1 cellular context compared by ENCODE assay signal in the genomic region with DNA sequence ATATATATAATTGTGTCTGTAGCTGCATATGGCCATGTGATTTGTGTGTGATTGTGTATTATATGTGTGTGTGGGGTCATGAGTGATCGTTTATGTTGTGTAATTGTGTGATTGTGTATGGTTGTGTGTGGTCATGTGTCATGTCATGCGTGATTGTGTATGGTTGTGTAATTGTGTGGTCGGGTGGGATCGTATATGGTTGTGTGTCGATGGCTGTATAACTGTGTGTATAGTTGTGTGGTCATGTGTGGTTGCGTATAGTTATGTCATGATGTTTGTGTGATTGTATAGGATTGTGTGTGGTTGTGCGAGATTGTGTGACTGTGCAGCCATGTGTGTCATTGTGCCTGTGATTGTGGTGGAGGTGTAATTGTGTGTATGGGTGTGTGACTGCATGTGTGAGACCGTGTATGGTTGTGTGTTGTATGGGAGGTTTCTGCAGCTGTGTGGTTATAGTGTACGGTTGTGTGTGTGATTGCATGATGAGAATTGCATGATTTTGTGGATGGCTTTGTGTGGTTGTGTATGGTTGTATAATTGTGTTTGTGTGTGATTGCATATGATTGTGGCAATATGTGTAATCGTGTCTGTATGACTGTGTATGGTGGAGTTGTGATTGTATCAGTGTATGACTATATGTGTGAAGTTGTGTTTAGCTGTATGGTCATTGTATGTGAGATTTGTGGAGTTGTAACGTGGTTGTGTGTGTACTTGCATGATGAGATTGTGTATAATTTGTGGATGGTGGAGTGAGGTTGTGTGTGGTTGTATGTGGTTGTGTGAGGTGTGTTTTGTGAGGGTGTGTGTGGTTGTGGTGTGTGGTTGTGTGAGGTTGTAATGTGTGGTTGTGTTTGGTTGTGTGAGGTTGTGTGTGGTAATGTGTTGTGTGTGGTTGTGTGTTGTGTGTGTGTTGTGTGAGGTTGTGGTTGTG.
TF ChIP-seq lines count a peak whose summit lies in the region.

No MANE protein-coding gene starts in this region.

TF ChIP-seq in IMR-90, 13 proteins besides CTCF, POLR2A, EP300 and RAD21:
- TF ChIP-seq, protein P1, sequence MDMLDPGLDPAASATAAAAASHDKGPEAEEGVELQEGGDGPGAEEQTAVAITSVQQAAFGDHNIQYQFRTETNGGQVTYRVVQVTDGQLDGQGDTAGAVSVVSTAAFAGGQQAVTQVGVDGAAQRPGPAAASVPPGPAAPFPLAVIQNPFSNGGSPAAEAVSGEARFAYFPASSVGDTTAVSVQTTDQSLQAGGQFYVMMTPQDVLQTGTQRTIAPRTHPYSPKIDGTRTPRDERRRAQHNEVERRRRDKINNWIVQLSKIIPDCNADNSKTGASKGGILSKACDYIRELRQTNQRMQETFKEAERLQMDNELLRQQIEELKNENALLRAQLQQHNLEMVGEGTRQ (IDR thresholded peaks at IDR 0.05; ENCODE audit: low read depth, low read length) = no peak
- no peak for TF ChIP-seq FOS (IDR thresholded peaks at IDR 0.05; ENCODE audit: low read depth, low read length)
- TF ChIP-seq CEBPB (IDR thresholded peaks at IDR 0.05; ENCODE audit: low read depth, low read length) = no peak
- no peak for TF ChIP-seq BHLHE40 (IDR thresholded peaks at IDR 0.05; ENCODE audit: low read depth, low read length)
- no peak for TF ChIP-seq CHD1 (IDR thresholded peaks at IDR 0.05; ENCODE audit: low read depth, low read length)
- no peak for TF ChIP-seq SMC3 (IDR thresholded peaks at IDR 0.05; ENCODE audit: low read depth, low read length)
- TF ChIP-seq MXI1 (IDR thresholded peaks at IDR 0.05; ENCODE audit: borderline replicate concordance, low read depth, low read length) = no peak
- TF ChIP-seq MAFK (IDR thresholded peaks at IDR 0.05; ENCODE audit: low read depth, low read length) = no peak
- no peak for TF ChIP-seq RCOR1 (IDR thresholded peaks at IDR 0.05; ENCODE audit: insufficient replicate concordance, low read length)
- no peak for TF ChIP-seq NFE2L2 (IDR thresholded peaks at IDR 0.05; ENCODE audit: low read depth, low read length)
- TF ChIP-seq, protein P2, sequence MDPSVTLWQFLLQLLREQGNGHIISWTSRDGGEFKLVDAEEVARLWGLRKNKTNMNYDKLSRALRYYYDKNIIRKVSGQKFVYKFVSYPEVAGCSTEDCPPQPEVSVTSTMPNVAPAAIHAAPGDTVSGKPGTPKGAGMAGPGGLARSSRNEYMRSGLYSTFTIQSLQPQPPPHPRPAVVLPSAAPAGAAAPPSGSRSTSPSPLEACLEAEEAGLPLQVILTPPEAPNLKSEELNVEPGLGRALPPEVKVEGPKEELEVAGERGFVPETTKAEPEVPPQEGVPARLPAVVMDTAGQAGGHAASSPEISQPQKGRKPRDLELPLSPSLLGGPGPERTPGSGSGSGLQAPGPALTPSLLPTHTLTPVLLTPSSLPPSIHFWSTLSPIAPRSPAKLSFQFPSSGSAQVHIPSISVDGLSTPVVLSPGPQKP (IDR thresholded peaks at IDR 0.05; ENCODE audit: borderline replicate concordance, low read depth, low read length) = no peak
